Comparison of ENCODE assay signal across 8 cellular contexts in genomic region chrX:80810365-80810978, GRCh38. TPM values are rescaled to one million over a fixed set of nuclear protein-coding genes. Genes with fewer than 3 reads are reported as not detected.
DNase-seq lines count a peak whose midpoint lies in the region; ATAC-seq and TF ChIP-seq lines count a peak whose summit lies in the region.

No MANE protein-coding gene starts in this region.

- TF ChIP-seq POLR2A in transverse colon (IDR thresholded peaks at IDR 0.05) = no peak

- peaks cover 35% of the 10 kb centered on the region for H3K4me1 Mint-ChIP-seq in activated naive CD8-positive, alpha-beta T cell treated with anti-CD3 and anti-CD28 coated beads, Interleukin-2, amount 50 U/mL, for 24 hours

- intact Hi-C loops in left ventricle myocardium inferior (cut with micrococcal nuclease) = no loop called here
- intact Hi-C loops in left ventricle myocardium superior (cut with micrococcal nuclease) = no loop called here
- intact Hi-C loops in transverse colon (cut with DNase I; ENCODE audit: low total_unique reads) = no loop called here

- H3K36me3 Mint-ChIP-seq in activated naive CD8-positive, alpha-beta T cell treated with anti-CD3 and anti-CD28 coated beads, Interleukin-2, amount 50 U/mL, for 24 hours (ENCODE audit: low read depth) = peaks cover 2% of the 10 kb centered on the region

- H3K9me3 Mint-ChIP-seq in activated naive CD8-positive, alpha-beta T cell treated with anti-CD3 and anti-CD28 coated beads, Interleukin-2, amount 50 U/mL, for 24 hours = no peaks in the 10 kb centered on the region

- TF ChIP-seq EP300 in transverse colon (IDR thresholded peaks at IDR 0.05; ENCODE audit: low read depth) = no peak

- in situ Hi-C loops in transverse colon (cut with MboI; ENCODE audit: low pct_ligation_motif_present in 1 of 4, low pct_unique_long_range_greater_than_20kb in 1 of 4, low sequenced_read_pairs in 3 of 4) = no loop called here
- in situ Hi-C loops in G401 (cut with HindIII; ENCODE audit: low sequenced_read_pairs) = no loop called here

- H3K27me3 ChIP-seq in left ventricle myocardium inferior (ENCODE audit: low read depth) (no peaks in the 10 kb centered on the region), transverse colon (no peaks in the 10 kb centered on the region)

- WGBS in transverse colon (ENCODE audit: low coverage in 1 of 2), 2 donors = 38 to 40% methylated on average over 3 to 9 of the region's 9 CpGs

- peak overlapping the region; percentile 84 for H3K27ac Mint-ChIP-seq in activated naive CD8-positive, alpha-beta T cell treated with anti-CD3 and anti-CD28 coated beads, Interleukin-2, amount 50 U/mL, for 24 hours

- H3K27ac ChIP-seq in left ventricle myocardium inferior (replicated peaks) (peak overlapping the region; percentile 88), transverse colon (peak overlapping the region; percentile 51 to 94 (median 70))

- no peak for DNase-seq in left ventricle myocardium inferior
- DNase-seq in left ventricle myocardium superior = no peak
- no peak for DNase-seq in activated naive CD8-positive, alpha-beta T cell treated with anti-CD3 and anti-CD28 coated beads, Interleukin-2, amount 50 U/mL, for 24 hours
- DNase-seq in kidney glomerular epithelial cell (lab: John Stamatoyannopoulos, UW) = peak; percentile 7
- DNase-seq in transverse colon = no peak
- no peak for DNase-seq in stimulated activated CD4-positive, alpha-beta T cell treated with anti-CD3 and anti-CD28 coated beads, Interleukin-2, amount 100 ng/mL, for 24 hours
- DNase-seq in G401 (ENCODE audit: low spot score) = no peak

- H3K4me1 ChIP-seq in left ventricle myocardium inferior (peaks cover 11% of the 10 kb centered on the region), transverse colon (peaks cover 0 to 9% (median 0%) of the 10 kb centered on the region in 4 donors)

- H3K36me3 ChIP-seq in left ventricle myocardium inferior (no peaks in the 10 kb centered on the region), transverse colon (no peaks in the 10 kb centered on the region)

- H3K4me3 ChIP-seq in left ventricle myocardium inferior (peak overlapping the region; percentile 70), transverse colon (peak overlapping the region in 3 of 4 donors; percentile 42 to 73 (median 48))

- H3K9me3 ChIP-seq in left ventricle myocardium inferior (replicated peaks) = no peaks in the 10 kb centered on the region
- H3K9me3 ChIP-seq in transverse colon = no peaks in the 10 kb centered on the region

- TF ChIP-seq CTCF in left ventricle myocardium inferior (IDR thresholded peaks at IDR 0.05; ENCODE audit: borderline replicate concordance) = no peak
- TF ChIP-seq CTCF in transverse colon (IDR thresholded peaks at IDR 0.05) = no peak

- ATAC-seq in left ventricle myocardium superior (no peak), GM21423 (IDR thresholded peaks at IDR 0.05; ENCODE audit: unreplicated experiment) (no peak)
- ATAC-seq in activated naive CD8-positive, alpha-beta T cell treated with anti-CD3 and anti-CD28 coated beads, Interleukin-2, amount 50 U/mL, for 24 hours = no peak

- no peaks in the 10 kb centered on the region for H3K27me3 Mint-ChIP-seq in activated naive CD8-positive, alpha-beta T cell treated with anti-CD3 and anti-CD28 coated beads, Interleukin-2, amount 50 U/mL, for 24 hours

- H3K4me3 Mint-ChIP-seq in activated naive CD8-positive, alpha-beta T cell treated with anti-CD3 and anti-CD28 coated beads, Interleukin-2, amount 50 U/mL, for 24 hours = peak overlapping the region; percentile 88

RNA-seq across cellular contexts. Expression of gene BRWD3, which starts 0.8 kb away (rescaled TPM):
- 5.7 TPM for total RNA-seq in left ventricle myocardium inferior
- total RNA-seq in left ventricle myocardium superior = 6.6 TPM
- 100 to 1,000 TPM in 1 of 4 donors, 10 to 100 TPM in 3; 21.6 to 134 (median 26.4) TPM for total RNA-seq in transverse colon
- total RNA-seq in G401 (2014; rRNA removed; shearing (Covaris generic)) = 8.7 and 12.4 TPM in 2 replicates
